Comparison of ENCODE assay signal across 1 cellular context in genomic region chr3:23864954-23865353, GRCh38.
TF ChIP-seq lines count a peak whose summit lies in the region.

No MANE protein-coding gene starts in this region.

TF ChIP-seq in GM12878, 131 proteins besides CTCF, POLR2A, EP300 and RAD21:
- TF ChIP-seq SMARCA5 (IDR thresholded peaks at IDR 0.05): no peak
- TF ChIP-seq CBFB (IDR thresholded peaks at IDR 0.05; ENCODE audit: low read depth): no peak
- no peak for TF ChIP-seq SP1 (IDR thresholded peaks at IDR 0.05; ENCODE audit: low read depth, low read length)
- no peak for TF ChIP-seq KLF5 (IDR thresholded peaks at IDR 0.05; ENCODE audit: partially characterized antibody)
- TF ChIP-seq NRF1 (conservative IDR thresholded peaks at IDR 0.05; ENCODE audit: low read depth, low read length): no peak
- TF ChIP-seq MYC (IDR thresholded peaks at IDR 0.05; ENCODE audit: insufficient read depth, insufficient read length, insufficient replicate concordance, low read length, severe bottlenecking): no peak
- no peak for TF ChIP-seq ZNF384 (IDR thresholded peaks at IDR 0.05; ENCODE audit: borderline replicate concordance, low read depth, low read length)
- no peak for TF ChIP-seq HDGF (IDR thresholded peaks at IDR 0.05)
- no peak for TF ChIP-seq KDM1A (IDR thresholded peaks at IDR 0.05; ENCODE audit: borderline replicate concordance)
- no peak for TF ChIP-seq RFX5 (IDR thresholded peaks at IDR 0.05; ENCODE audit: low read depth, low read length)
- no peak for TF ChIP-seq JUNB (IDR thresholded peaks at IDR 0.05)
- TF ChIP-seq NR2F1 (conservative IDR thresholded peaks at IDR 0.05): no peak
- no peak for TF ChIP-seq RCOR1 (conservative IDR thresholded peaks at IDR 0.05; ENCODE audit: low read depth, low read length)
